Comparison of ENCODE assay signal across 9 cellular contexts in the genomic region with DNA sequence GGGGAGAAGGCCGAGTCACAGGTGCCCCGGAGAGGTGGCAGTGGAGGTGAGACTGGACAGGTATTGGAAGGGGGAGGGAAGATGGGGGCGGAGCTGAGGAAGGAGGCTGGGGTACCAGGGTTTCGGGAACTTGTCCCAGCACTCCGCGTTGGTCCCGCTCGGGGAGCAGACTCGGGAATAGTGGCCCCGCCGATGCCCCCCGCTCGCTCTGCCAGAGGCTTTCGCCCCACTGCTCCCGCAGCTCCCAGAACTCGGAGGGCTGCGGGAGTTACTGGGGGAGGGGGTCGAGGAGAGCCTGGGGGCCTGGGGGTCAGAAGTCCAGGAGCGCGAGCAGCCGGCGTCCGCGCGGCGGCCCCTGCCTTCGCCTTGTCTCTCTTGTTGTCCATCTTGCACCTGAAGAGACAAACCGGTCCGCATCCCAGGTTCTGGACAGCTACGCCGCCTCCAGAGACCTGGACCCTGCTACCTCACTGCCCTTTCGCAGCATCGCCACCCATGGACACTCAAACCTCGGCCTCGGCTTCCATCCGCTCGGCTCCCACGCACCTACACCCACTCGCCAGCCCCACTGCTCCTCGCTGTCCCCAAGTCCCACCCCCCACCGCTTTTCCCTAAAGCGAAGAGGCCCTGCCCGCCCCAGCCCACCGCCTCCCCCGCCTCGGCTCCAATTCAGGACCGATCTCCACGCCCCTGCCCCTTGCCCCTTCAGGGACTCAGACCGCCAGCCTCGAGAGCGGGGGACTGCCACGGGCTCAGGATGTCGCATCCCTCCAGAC. TPM values are rescaled to one million over a fixed set of nuclear protein-coding genes. Genes with fewer than 3 reads are reported as not detected.
DNase-seq lines count a peak whose midpoint lies in the region; TF ChIP-seq lines count a peak whose summit lies in the region.
"Had no signal": no experiment of that assay in that cellular context is flagged by ENCODE, and none has a peak within 500 bp of the region (broad histone marks: within the 10 kb centered on the region; RNA-seq: fewer than 3 reads in every experiment).

No MANE protein-coding gene starts in this region.

- TF ChIP-seq EP300 in neural cell (conservative IDR thresholded peaks at IDR 0.05; ENCODE audit: poor library complexity, severe bottlenecking) = no peak

- intact Hi-C loops in dorsolateral prefrontal cortex (cut with DNase I) = no loop called here

- no peak for DNase-seq in CD8-positive, alpha-beta memory T cell
- DNase-seq in dorsolateral prefrontal cortex (peak in 1 of 10 donors; percentile 39), NOMO-1 treated with DMSO at 0.1 percent for 48 hours (lab: John Stamatoyannopoulos, UW; ENCODE audit: unreplicated experiment) (no peak), NCI-H69 (lab: John Stamatoyannopoulos, UW) (no peak), HPDE6-E6E7 (ENCODE audit: extremely low spot score) (no peak)
- DNase-seq: activated CD8-positive, alpha-beta memory T cell treated with anti-CD3 and anti-CD28 coated beads, Interleukin-2, amount 50 U/mL, for 48 hours had no signal

- H3K4me1 ChIP-seq in CD8-positive, alpha-beta memory T cell (ENCODE audit: insufficient read depth, low read length) = peaks cover 27% of the 10 kb centered on the region
- peaks cover 10% of the 10 kb centered on the region for H3K4me1 ChIP-seq in HUES6 (ENCODE audit: control insufficient read depth, insufficient read depth, low read length)

- H3K36me3 Mint-ChIP-seq in CD8-positive, alpha-beta memory T cell = no peaks in the 10 kb centered on the region

- no peaks in the 10 kb centered on the region for H3K9me2 ChIP-seq in neural cell (ENCODE audit: insufficient read depth, low read length)

- H3K9me3 Mint-ChIP-seq in CD8-positive, alpha-beta memory T cell = peaks cover 0 to 2% (median 0%) of the 10 kb centered on the region in 5 donors

- peak overlapping the region; percentile 88 for H3K4me2 ChIP-seq in neural cell (ENCODE audit: low read length)

- H4K20me1 ChIP-seq in neural cell (ENCODE audit: insufficient read depth) = no peaks in the 10 kb centered on the region

- H3K4me3 ChIP-seq in CD8-positive, alpha-beta memory T cell (ENCODE audit: low read length) = no peak overlapping the region
- H3K4me3 ChIP-seq in HUES6 (ENCODE audit: low read depth, low read length) (peak overlapping the region; percentile 66), dorsolateral prefrontal cortex (peak overlapping the region; percentile 42 to 80 (median 65)), neural cell (ENCODE audit: low read length) (peak overlapping the region; percentile 92)

- H3K9me3 ChIP-seq in CD8-positive, alpha-beta memory T cell (ENCODE audit: low read length) = no peaks in the 10 kb centered on the region
- H3K9me3 ChIP-seq in HUES6 (ENCODE audit: control insufficient read depth, insufficient read depth, low read depth, low read length) (no peaks in the 10 kb centered on the region), neural cell (ENCODE audit: low read length) (no peaks in the 10 kb centered on the region)

- H3K27me3 Mint-ChIP-seq in CD8-positive, alpha-beta memory T cell = peaks cover 19 to 29% of the 10 kb centered on the region in 2 donors

- H3K4me1 Mint-ChIP-seq in CD8-positive, alpha-beta memory T cell = peaks cover 23 to 42% (median 23%) of the 10 kb centered on the region in 3 donors

- no peak overlapping the region for H3K27ac ChIP-seq in CD8-positive, alpha-beta memory T cell (ENCODE audit: low read depth, low read length)
- H3K27ac ChIP-seq in HUES6 (ENCODE audit: low read depth, low read length) (no peak overlapping the region), dorsolateral prefrontal cortex (peak overlapping the region in 47 of 59 donors; percentile 5 to 86 (median 70)), neural cell (ENCODE audit: low read length) (peak overlapping the region; percentile 86)

- peaks cover 6% of the 10 kb centered on the region for H3F3A ChIP-seq in neural cell (ENCODE audit: insufficient read depth, low read length, poor library complexity, severe bottlenecking)

- no peak overlapping the region for H3K27ac Mint-ChIP-seq in CD8-positive, alpha-beta memory T cell

- peak overlapping the region in 5 of 7 donors; percentile 60 to 85 (median 76) for H3K4me3 Mint-ChIP-seq in CD8-positive, alpha-beta memory T cell

- H3K9ac ChIP-seq in HUES6 (ENCODE audit: low read length) = no peak overlapping the region
- H3K9ac ChIP-seq in neural cell (ENCODE audit: low read length) = peak overlapping the region; percentile 98

- POLR2A ChIA-PET in CD8-positive, alpha-beta memory T cell (lab: Charles Lee) = no interaction called here

- H3K79me2 ChIP-seq in neural cell (replicated peaks; ENCODE audit: insufficient read depth, low read length) = peaks cover 13% of the 10 kb centered on the region

- no peak for TF ChIP-seq RAD21 in neural cell (conservative IDR thresholded peaks at IDR 0.05)

- peaks cover 24% of the 10 kb centered on the region for H3K27me3 ChIP-seq in CD8-positive, alpha-beta memory T cell (ENCODE audit: insufficient read depth, low read length, poor library complexity, severe bottlenecking)
- H3K27me3 ChIP-seq in HUES6 (ENCODE audit: control insufficient read depth, insufficient read depth, low read length) (peaks cover 36% of the 10 kb centered on the region), dorsolateral prefrontal cortex (peaks cover 0 to 5% (median 0%) of the 10 kb centered on the region in 45 donors), neural cell (ENCODE audit: insufficient read depth, low read depth, low read length) (no peaks in the 10 kb centered on the region)

- H3K36me3 ChIP-seq in CD8-positive, alpha-beta memory T cell (ENCODE audit: insufficient read depth, low read length) = no peaks in the 10 kb centered on the region
- H3K36me3 ChIP-seq in HUES6 (ENCODE audit: control insufficient read depth, insufficient read depth, low read length) (no peaks in the 10 kb centered on the region), neural cell (ENCODE audit: insufficient read depth, low read length) (no peaks in the 10 kb centered on the region)

- no peak for TF ChIP-seq CTCF in dorsolateral prefrontal cortex (IDR thresholded peaks at IDR 0.05 in 54 of 56, conservative IDR thresholded peaks at IDR 0.05 in 2 of 56; ENCODE audit: low read depth in 1 of 56, partially characterized antibody in 56 of 56)
- TF ChIP-seq CTCF in neural cell (IDR thresholded peaks at IDR 0.05; ENCODE audit: poor library complexity, severe bottlenecking) = no peak

- CTCF ChIA-PET in CD8-positive, alpha-beta memory T cell (lab: Charles Lee) = interaction anchor here (1.0 kb wide), 1 partner anchor 20 kb away, joined by 3 read pairs; no protein-coding TSS in a partner anchor

- peak overlapping the region; percentile 45 for H2AFZ ChIP-seq in neural cell (ENCODE audit: low read depth, low read length)

TF ChIP-seq in neural cell, 6 proteins besides CTCF, POLR2A, EP300 and RAD21 (continues in another document):
- TF ChIP-seq SMC3 (conservative IDR thresholded peaks at IDR 0.05; ENCODE audit: poor library complexity) = no peak
- no peak for TF ChIP-seq TAF1 (IDR thresholded peaks at IDR 0.05; ENCODE audit: low read depth)
- TF ChIP-seq MXI1 (conservative IDR thresholded peaks at IDR 0.05; ENCODE audit: poor library complexity, severe bottlenecking) = no peak
- TF ChIP-seq EZH2 (IDR thresholded peaks at IDR 0.05; ENCODE audit: borderline replicate concordance, insufficient read depth, low read length, poor library complexity, severe bottlenecking) = no peak

RNA-seq across cellular contexts. Expression of gene PRR36, which starts 0.7 kb away (rescaled TPM):
- total RNA-seq in CD8-positive, alpha-beta memory T cell = not detected
- polyA plus RNA-seq in CD8-positive, alpha-beta memory T cell = not detected
- 10 to 100 TPM; 15.0 to 72.0 (median 46.3) TPM for total RNA-seq in dorsolateral prefrontal cortex
- polyA plus RNA-seq in neural cell = 2.5 and 2.7 TPM in 2 replicates
- 5.4 and 6.6 TPM in 2 replicates for polyA minus RNA-seq in neural cell
- total RNA-seq: lung microvascular endothelial cell had no signal

RNA-seq across cellular contexts. Expression of gene LRRC8E, which starts 14.8 kb away (rescaled TPM):
- total RNA-seq in CD8-positive, alpha-beta memory T cell = not detected
- not detected for polyA plus RNA-seq in CD8-positive, alpha-beta memory T cell
- total RNA-seq in dorsolateral prefrontal cortex = under 1 TPM in 4 of 120 experiments, not detected in 116; 0.15 to 0.20 (median 0.18) TPM
- not detected in 2 replicates for polyA plus RNA-seq in neural cell
- not detected in 2 replicates for polyA minus RNA-seq in neural cell

RNA-seq across cellular contexts. Expression of gene MAP2K7, which starts 30.2 kb away (rescaled TPM):
- 10 to 100 TPM; 35.9 to 38.3 TPM for total RNA-seq in CD8-positive, alpha-beta memory T cell
- polyA plus RNA-seq in CD8-positive, alpha-beta memory T cell = 2.0 TPM
- total RNA-seq in dorsolateral prefrontal cortex = 10 to 100 TPM; 28.0 to 51.9 (median 39.4) TPM
- polyA plus RNA-seq in neural cell = 9.2 and 13.4 TPM in 2 replicates
- polyA minus RNA-seq in neural cell = 9.7 and 10.3 TPM in 2 replicates

RNA-seq across cellular contexts. Expression of gene TGFBR3L, which starts 41.1 kb away (rescaled TPM):
- 1 to 10 TPM; 7.7 to 8.6 TPM for total RNA-seq in CD8-positive, alpha-beta memory T cell
- polyA plus RNA-seq in CD8-positive, alpha-beta memory T cell = 1.3 TPM
- 10 to 100 TPM in 119 of 120 experiments, 1 to 10 TPM in 1; 9.8 to 66.3 (median 34.6) TPM for total RNA-seq in dorsolateral prefrontal cortex
- polyA plus RNA-seq in neural cell = not detected in 2 replicates
- polyA minus RNA-seq in neural cell = not detected in 2 replicates
- total RNA-seq: lung microvascular endothelial cell had no signal

RNA-seq across cellular contexts. Expression of gene EVI5L, which starts 43.5 kb away (rescaled TPM):
- 1 to 10 TPM; 6.7 to 7.4 TPM for total RNA-seq in CD8-positive, alpha-beta memory T cell
- 2.9 TPM for polyA plus RNA-seq in CD8-positive, alpha-beta memory T cell
- 10 to 100 TPM; 47.6 to 92.0 (median 62.5) TPM for total RNA-seq in dorsolateral prefrontal cortex
- 50.6 and 65.1 TPM in 2 replicates for polyA plus RNA-seq in neural cell
- 57.8 and 70.4 TPM in 2 replicates for polyA minus RNA-seq in neural cell

Comparison
In these comparisons a context has a peak if more than half of its experiments do, and no peak if none do; other contexts are left out.
1. H3K27ac ChIP-seq: peak in dorsolateral prefrontal cortex (47 of 59) and neural cell (single experiment); none in CD8-positive, alpha-beta memory T cell (single experiment) and HUES6 (single experiment).
2. RNA of gene PRR36, which starts 0.7 kb away (total RNA-seq): 15.0 to 72.0 TPM in dorsolateral prefrontal cortex; not detected in CD8-positive, alpha-beta memory T cell; every median in the first group is over 10 times any median in the second.